21 cellular contexts compared by ENCODE assay signal in the genomic region with DNA sequence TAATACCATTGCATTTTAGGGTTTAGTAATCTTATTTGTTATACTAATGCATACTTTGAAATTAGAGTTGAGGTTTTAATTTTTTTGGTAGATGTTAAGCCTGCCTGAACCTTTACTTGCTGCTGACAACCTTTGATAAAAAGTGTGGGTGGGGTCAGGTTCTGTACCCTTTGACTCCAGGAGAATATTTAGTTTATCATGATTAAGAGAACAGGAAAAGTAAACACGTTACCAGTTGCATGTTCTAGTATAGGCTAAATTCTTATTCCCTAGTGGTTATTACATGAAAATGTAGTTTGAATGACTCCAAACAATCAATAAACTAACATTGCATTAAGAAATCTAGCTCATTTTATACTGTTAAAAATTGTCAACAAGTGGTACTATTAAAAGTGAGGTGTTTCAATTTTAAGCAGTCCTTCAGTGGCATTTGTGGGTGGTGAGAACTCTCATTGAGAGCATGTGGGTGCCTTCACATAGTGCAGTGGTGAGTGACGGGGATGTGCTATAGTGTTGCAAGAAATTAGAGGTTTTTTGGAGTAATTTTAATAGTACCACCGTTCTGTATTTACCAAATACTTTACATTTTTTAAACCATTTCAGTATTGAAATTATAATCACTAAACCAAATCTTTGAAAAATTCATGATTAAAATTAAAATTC. TPM values are rescaled to one million over a fixed set of nuclear protein-coding genes. Genes with fewer than 3 reads are reported as not detected.
DNase-seq lines count a peak whose midpoint lies in the region; ATAC-seq, FAIRE-seq and TF ChIP-seq lines count a peak whose summit lies in the region.
"Had no signal": no experiment of that assay in that cellular context is flagged by ENCODE, and none has a peak within 500 bp of the region (broad histone marks: within the 10 kb centered on the region; RNA-seq: fewer than 3 reads in every experiment).

No MANE protein-coding gene starts in this region.

- POLR2A ChIA-PET in HEK293 (lab: Yijun Ruan, JAX), result no interaction called here
- POLR2A ChIA-PET in K562 (lab: Yijun Ruan, JAX), result interaction anchor here (1.0 kb wide), 1 partner anchor 21 kb away, joined by 3 read pairs; no protein-coding TSS in a partner anchor

- BruUV-seq in K562 (replicated peaks; lab: Mats Ljungman, UMichigan), result no TSS peak

- H4K20me1 ChIP-seq in BLaER1 treated with 17β-estradiol and CSF1 and Interleukin-3, amounts not matched to agents 10 nM and 100 nM, result peaks cover 0 to 35% (median 4%) of the 10 kb centered on the region in 11 experiments; a peak in 9 of 22 replicates
- no peaks in the 10 kb centered on the region for H4K20me1 ChIP-seq in K562 (replicated peaks; ENCODE audit: control insufficient read depth, insufficient read depth, low read length)

- H3K9ac ChIP-seq in BLaER1 treated with 17β-estradiol and CSF1 and Interleukin-3, amounts not matched to agents 10 nM and 100 nM, result no peak overlapping the region
- no peak overlapping the region for H3K9ac ChIP-seq in K562 (ENCODE audit: insufficient read depth in 1 of 2, low read depth in 2 of 2, low read length in 2 of 2)

- no peak for TF ChIP-seq POLR2A in K562 (conservative IDR thresholded peaks at IDR 0.05)

- FAIRE-seq in K562 (lab: Jason Lieb, UNC) (no peak), small intestine (lab: Jason Lieb, UNC) (no peak)
- FAIRE-seq: A549, H1, HTR-8/SVneo had no signal

- H3K27me3 ChIP-seq in BLaER1 treated with 17β-estradiol and CSF1 and Interleukin-3, amounts not matched to agents 10 nM and 100 nM, result no peaks in the 10 kb centered on the region
- H3K27me3 ChIP-seq in K562 (ENCODE audit: control insufficient read depth in 2 of 2, insufficient read depth in 2 of 2, low read length in 2 of 2) (no peaks in the 10 kb centered on the region), small intestine (ENCODE audit: control insufficient read depth in 2 of 2, insufficient read depth in 2 of 2, low read length in 2 of 2) (no peaks in the 10 kb centered on the region)
- H3K27me3 ChIP-seq: Peyer's patch had no signal

- H2AFZ ChIP-seq in K562 (ENCODE audit: low read depth, low read length), result no peak overlapping the region

- DNase-seq in K562 (ENCODE audit: extremely low read depth in 1 of 4, low spot score in 3 of 4) (peak in 3 of 4 experiments; percentile 8 to 25 (median 13)), small intestine (peak; percentile 55), omental fat pad (ENCODE audit: low spot score) (no peak), NCI-H1436 (lab: John Stamatoyannopoulos, UW) (no peak)
- no peak for DNase-seq in stimulated activated CD4-positive, alpha-beta T cell treated with anti-CD3 and anti-CD28 coated beads, Interleukin-15, amount 100 ng/mL, for 24 hours
- DNase-seq: C1 segment of cervical spinal cord; DMS79 treated with DMSO at 0.1 percent for 48 hours; NCI-H1105; NCI-H1694; NCI-H2081 treated with DMSO at 0.1 percent for 48 hours; NCI-H748 treated with DMSO at 0.1 percent for 48 hours; NK-92 treated with Interleukin-12 subunit alpha and Interleukin-12 subunit beta, amount 100 ng/mL, for 24 hours; Peyer's patch; SW 1271 had no signal

- CTCF ChIA-PET in HEK293 (lab: Yijun Ruan, JAX) (interaction anchor here (0.5 to 1.0 kb wide), 4 partner anchors 11 to 239 kb away, joined by 3 to 4 read pairs (median 3); no protein-coding TSS in a partner anchor), K562 (lab: Yijun Ruan, JAX; ENCODE audit: low intra/inter-chr PET ratio) (no interaction called here)

- H3K79me2 ChIP-seq in K562 (ENCODE audit: control insufficient read depth, insufficient read depth, low read length), result peaks cover 83% of the 10 kb centered on the region

- peak overlapping the region in 6 of 11 experiments; percentile 37 to 77 (median 70); a peak in 8 of 22 replicates for H3K4me2 ChIP-seq in BLaER1 treated with 17β-estradiol and CSF1 and Interleukin-3, amounts not matched to agents 10 nM and 100 nM
- H3K4me2 ChIP-seq in K562 (ENCODE audit: insufficient read depth, low read length), result no peak overlapping the region

- no peak for TF ChIP-seq EP300 in K562 (IDR thresholded peaks at IDR 0.05; ENCODE audit: low read length)

- in situ Hi-C loops in K562 (cut with MboI), result no loop called here

- ATAC-seq in K562 (peak; percentile 41), omental fat pad (ENCODE audit: low FRiP score) (no peak), HG03521 (IDR thresholded peaks at IDR 0.05; ENCODE audit: unreplicated experiment) (no peak)
- ATAC-seq: Right ventricle myocardium inferior had no signal

- H3K36me3 ChIP-seq in BLaER1 treated with 17β-estradiol and CSF1 and Interleukin-3, amounts not matched to agents 10 nM and 100 nM, result peaks cover 0 to 31% (median 9%) of the 10 kb centered on the region in 11 experiments; a peak in 10 of 22 replicates
- no peaks in the 10 kb centered on the region for H3K36me3 ChIP-seq in HEK293 (ENCODE audit: control insufficient read depth in 2 of 2, insufficient read depth in 1 of 2, low read length in 2 of 2)
- no peaks in the 10 kb centered on the region for H3K36me3 ChIP-seq in K562 (ENCODE audit: control insufficient read depth, insufficient read depth, low read length)
- no peaks in the 10 kb centered on the region for H3K36me3 ChIP-seq in small intestine (ENCODE audit: control insufficient read depth in 2 of 2, insufficient read depth in 2 of 2, low read length in 2 of 2)
- H3K36me3 ChIP-seq: Peyer's patch had no signal

- H3K9me1 ChIP-seq in K562 (ENCODE audit: control insufficient read depth, insufficient read depth, low read length), result no peaks in the 10 kb centered on the region

- 48% methylated on average over 3 of the region's 3 CpGs for WGBS in K562 (ENCODE audit: insufficient coverage, low coverage, missing lambda C conversion rate)
- 31 to 61% (median 32%) methylated on average over 3 of the region's 3 CpGs for WGBS in small intestine, 3 donors

- TF ChIP-seq CTCF in HEK293 (tag by site-specific recombination; IDR thresholded peaks at IDR 0.05) (no peak), K562 (IDR thresholded peaks at IDR 0.05 in 2 of 3, conservative IDR thresholded peaks at IDR 0.05 in 1 of 3; ENCODE audit: insufficient read depth in 2 of 3, low read depth in 1 of 3, low read length in 3 of 3) (no peak), omental fat pad (IDR thresholded peaks at IDR 0.05) (no peak)

- H3K9me3 ChIP-seq in BLaER1 treated with 17β-estradiol and CSF1 and Interleukin-3, amounts not matched to agents 10 nM and 100 nM (replicated peaks in 1 of 11), result peaks cover 0 to 25% (median 14%) of the 10 kb centered on the region in 11 experiments; a peak in 15 of 22 replicates
- H3K9me3 ChIP-seq in HEK293 (ENCODE audit: control insufficient read depth, insufficient read depth, low read depth, low read length) (no peaks in the 10 kb centered on the region; the same call in 1 of the 2 replicates), K562 (replicated peaks; ENCODE audit: control insufficient read depth, insufficient read depth, low read depth, low read length) (no peaks in the 10 kb centered on the region), small intestine (ENCODE audit: control insufficient read depth, low read depth) (no peaks in the 10 kb centered on the region)
- H3K9me3 ChIP-seq: A549, Peyer's patch had no signal

- H3K27ac ChIP-seq in BLaER1 treated with 17β-estradiol and CSF1 and Interleukin-3, amounts not matched to agents 10 nM and 100 nM, result no peak overlapping the region; a peak in 1 of 22 replicates
- H3K27ac ChIP-seq in HEK293 (ENCODE audit: extremely low read depth, low read depth, low read length) (no peak overlapping the region), K562 (ENCODE audit: extremely low read depth, low read depth, low read length) (no peak overlapping the region), small intestine (ENCODE audit: low read depth in 1 of 2, low read length in 1 of 2) (no peak overlapping the region)
- H3K27ac ChIP-seq: Peyer's patch had no signal

- intact Hi-C loops in K562 (cut with micrococcal nuclease), result loop anchor here (10.0 kb wide), 1 partner anchor 90 kb away; no protein-coding TSS in a partner anchor

- no peak overlapping the region for H3K4me3 ChIP-seq in BLaER1 treated with 17β-estradiol and CSF1 and Interleukin-3, amounts not matched to agents 10 nM and 100 nM
- H3K4me3 ChIP-seq in HEK293 (ENCODE audit: low read depth, low read length), result no peak overlapping the region
- no peak overlapping the region for H3K4me3 ChIP-seq in K562
- no peak overlapping the region for H3K4me3 ChIP-seq in small intestine (ENCODE audit: low read depth in 1 of 2, low read length in 2 of 2)
- H3K4me3 ChIP-seq: A549, Peyer's patch had no signal

- peaks cover 10 to 39% (median 23%) of the 10 kb centered on the region in 10 experiments for H3K4me1 ChIP-seq in BLaER1 treated with 17β-estradiol and CSF1 and Interleukin-3, amounts not matched to agents 10 nM and 100 nM
- H3K4me1 ChIP-seq in HEK293 (ENCODE audit: control insufficient read depth, insufficient read depth, low read length), result peaks cover 31% of the 10 kb centered on the region
- H3K4me1 ChIP-seq in K562 (replicated peaks in 1 of 2; ENCODE audit: control insufficient read depth in 2 of 2, insufficient read depth in 2 of 2, low read length in 2 of 2), result peaks cover 7 to 29% of the 10 kb centered on the region in 2 experiments
- H3K4me1 ChIP-seq in small intestine (ENCODE audit: control insufficient read depth in 2 of 2, insufficient read depth in 1 of 2, low read depth in 1 of 2, low read length in 1 of 2), result peaks cover 2 to 4% of the 10 kb centered on the region in 2 donors

- no peak for TF ChIP-seq RAD21 in K562 (CRISPR knock-in tag; conservative IDR thresholded peaks at IDR 0.05 in 1 of 2, IDR thresholded peaks at IDR 0.05 in 1 of 2)

RNA-seq across cellular contexts. Expression of a gene that starts 29.9 kb away (rescaled TPM):
- 30.9 and 39.4 TPM in 2 replicates for total RNA-seq in K562 (2011; cell fraction: chromatin; rRNA removed; ENCODE audit: low replicate concordance)
- 13.0 and 15.7 TPM in 2 replicates for total RNA-seq in K562 (2011; cell fraction: nucleolus; rRNA removed)
- 12.4 and 12.5 TPM in 2 replicates for total RNA-seq in K562 (2011; cell fraction: nucleoplasm; rRNA removed)
- total RNA-seq in K562 (2014; rRNA removed) (4.9 and 5.8 TPM in 2 replicates), K562 (2014; rRNA removed; fragmentation: Illumina TruSeq; extraction: Trizol) (4.5 and 4.6 TPM in 2 replicates), K562 (2015; rRNA removed; fragmentation: Illumina TruSeq; extraction: Trizol) (4.5 and 5.9 TPM in 2 replicates), K562 (2021) (7.6 and 9.0 TPM in 2 replicates), omental fat pad (10 to 100 TPM in 2 of 4 donors, 1 to 10 TPM in 2; 6.3 to 18.0 (median 10.4) TPM)
- polyA plus RNA-seq in K562 (2011; rRNA removed) (3.4 and 6.0 TPM in 2 replicates), K562 (2014; fragmentation: Illumina TruSeq; extraction: Trizol) (4.8 and 7.2 TPM in 2 replicates), K562 (2014; fragmentation: Nextera tagmentation; extraction: Ambion mirVana) (under 1 TPM; 0.56 TPM), K562 (2014; rRNA removed) (2.6 and 2.8 TPM in 2 replicates), small intestine (1 to 10 TPM; 3.2 to 5.4 (median 5.3) TPM)
- polyA plus RNA-seq in K562 (2011; cell fraction: cytosol; rRNA removed), result 3.4 and 4.6 TPM in 2 replicates
- polyA plus RNA-seq in K562 (2011; cell fraction: nucleus; rRNA removed), result 5.6 and 7.3 TPM in 2 replicates
- 5.3 and 5.6 TPM in 2 replicates for polyA plus RNA-seq in K562 (2012)
- 20.7 and 42.8 TPM in 2 replicates for polyA minus RNA-seq in K562 (2011; rRNA and poly(A)+ RNA removed)
- 11.4 and 14.5 TPM in 2 replicates for polyA minus RNA-seq in K562 (2011; cell fraction: cytosol; rRNA and poly(A)+ RNA removed)
- polyA minus RNA-seq in K562 (2011; cell fraction: nucleus; rRNA and poly(A)+ RNA removed), result 10.1 and 27.2 TPM in 2 replicates

Comparison
In these comparisons a context has a peak if more than half of its experiments do, and no peak if none do; other contexts are left out.
1. DNase-seq: peak in K562 (3 of 4) and small intestine (single experiment); none in stimulated activated CD4-positive, alpha-beta T cell treated with anti-CD3 and anti-CD28 coated beads, Interleukin-15, amount 100 ng/mL, for 24 hours (single experiment), omental fat pad (single experiment) and NCI-H1436 (single experiment).